Comparison of ENCODE assay signal across 1 cellular context in the genomic region with DNA sequence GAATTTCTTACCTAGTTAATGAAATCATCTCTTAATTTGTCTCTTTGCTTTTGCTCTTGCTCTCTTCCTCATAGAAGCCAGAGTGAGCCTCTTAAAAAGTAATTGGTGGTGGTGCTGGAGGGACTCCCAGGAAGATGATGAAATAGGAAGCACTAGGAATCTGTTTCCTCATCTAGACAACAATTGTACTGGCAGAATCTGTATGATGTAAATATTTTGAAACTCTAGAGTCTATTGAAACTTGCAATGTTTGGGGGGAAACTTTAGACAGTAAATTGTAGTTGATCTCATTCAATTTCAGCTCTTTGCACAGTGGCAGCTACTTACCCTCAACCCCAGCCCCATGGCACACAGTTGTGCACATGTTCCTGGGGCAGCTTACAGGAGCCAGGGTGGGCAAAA.
TF ChIP-seq lines count a peak whose summit lies in the region.

No MANE protein-coding gene starts in this region.

TF ChIP-seq in H1, 55 proteins besides CTCF, POLR2A, EP300 and RAD21 (continued from another document):
- no peak for TF ChIP-seq NANOG (IDR thresholded peaks at IDR 0.05; ENCODE audit: insufficient read depth, low read depth, low read length, poor library complexity, severe bottlenecking)
